1 cellular context compared by ENCODE assay signal in genomic region chr2:229901819-229902218, GRCh38.
TF ChIP-seq lines count a peak whose summit lies in the region.

No MANE protein-coding gene starts in this region.

TF ChIP-seq in HEK293, 187 proteins besides CTCF, POLR2A, EP300 and RAD21:
- TF ChIP-seq PRDM1 (tag by site-specific recombination; IDR thresholded peaks at IDR 0.05) (peak; percentile 46; the same call in 1 of the 2 replicates), ZBTB8A (tag by site-specific recombination; IDR thresholded peaks at IDR 0.05) (0 out of 2 replicates have a peak, but pooled peaks have one; percentile 20), IKZF3 (tag by site-specific recombination; IDR thresholded peaks at IDR 0.05) (peak; percentile 61), PRDM2 (tag by site-specific recombination; IDR thresholded peaks at IDR 0.05; ENCODE audit: borderline replicate concordance) (no peak), ZNF433 (tag by site-specific recombination; IDR thresholded peaks at IDR 0.05; ENCODE audit: low read depth) (no peak), BCL11A (tag by site-specific recombination; IDR thresholded peaks at IDR 0.05; ENCODE audit: low read depth) (no peak), OSR2 (tag by site-specific recombination; IDR thresholded peaks at IDR 0.05) (peak; percentile 47), ZNF843 (tag by site-specific recombination; IDR thresholded peaks at IDR 0.05) (peak; percentile 60; the same call in 1 of the 2 replicates), ZNF558 (tag by site-specific recombination; IDR thresholded peaks at IDR 0.05) (peak; percentile 43; the same call in 1 of the 2 replicates), ZNF366 (tag by site-specific recombination; conservative IDR thresholded peaks at IDR 0.05) (peak; percentile 90), ZBTB17 (tag by site-specific recombination; IDR thresholded peaks at IDR 0.05) (peak; percentile 36; the same call in 1 of the 2 replicates), ZNF639 (tag by site-specific recombination; IDR thresholded peaks at IDR 0.05) (0 out of 2 replicates have a peak, but pooled peaks have one; percentile 32), KLF10 (tag by site-specific recombination; IDR thresholded peaks at IDR 0.05) (0 out of 2 replicates have a peak, but pooled peaks have one; percentile 14), KLF17 (tag by site-specific recombination; IDR thresholded peaks at IDR 0.05) (peak; percentile 30; the same call in 1 of the 2 replicates), GLIS1 (tag by site-specific recombination; IDR thresholded peaks at IDR 0.05) (peak; percentile 83), ZNF629 (tag by site-specific recombination; IDR thresholded peaks at IDR 0.05) (peak; percentile 51), INSM2 (tag by site-specific recombination; IDR thresholded peaks at IDR 0.05) (peak; percentile 85; the same call in 1 of the 2 replicates), ZNF692 (tag by site-specific recombination; IDR thresholded peaks at IDR 0.05) (0 out of 2 replicates have a peak, but pooled peaks have one; percentile 23), ZNF596 (tag by site-specific recombination; IDR thresholded peaks at IDR 0.05) (no peak), PRDM6 (tag by site-specific recombination; IDR thresholded peaks at IDR 0.05) (peak; percentile 86), GFI1B (tag by site-specific recombination; IDR thresholded peaks at IDR 0.05) (no peak), SP7 (tag by site-specific recombination; IDR thresholded peaks at IDR 0.05) (peak; percentile 87)
